In the genomic region with DNA sequence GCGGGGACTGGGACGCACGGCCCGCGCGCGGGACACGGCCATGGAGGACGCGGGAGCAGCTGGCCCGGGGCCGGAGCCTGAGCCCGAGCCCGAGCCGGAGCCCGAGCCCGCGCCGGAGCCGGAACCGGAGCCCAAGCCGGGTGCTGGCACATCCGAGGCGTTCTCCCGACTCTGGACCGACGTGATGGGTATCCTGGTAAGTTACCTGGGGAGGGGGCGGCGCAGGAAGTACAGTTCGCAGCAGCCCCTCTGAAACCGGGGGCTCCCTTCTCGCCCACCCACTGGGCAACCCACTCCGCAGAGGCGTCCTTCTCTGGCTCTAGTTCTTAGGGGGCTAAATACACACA, we compare ENCODE assay signal across 8 cellular contexts.
DNase-seq lines count a peak whose midpoint lies in the region; ATAC-seq and TF ChIP-seq lines count a peak whose summit lies in the region.

No MANE protein-coding gene starts in this region.

- H3K36me3 ChIP-seq in RWPE2 (ENCODE audit: low read depth), result no peaks in the 10 kb centered on the region
- H3K36me3 ChIP-seq in rectal smooth muscle tissue (ENCODE audit: control insufficient read depth, insufficient read depth, low read length), result no peaks in the 10 kb centered on the region

- H3K27ac ChIP-seq in RWPE2 (ENCODE audit: poor library complexity, severe bottlenecking) (peak overlapping the region; percentile 62), rectal smooth muscle tissue (ENCODE audit: low read depth, low read length) (peak overlapping the region; percentile 61)

- H3K4me3 ChIP-seq in GM08714 (ENCODE audit: low read length) (peak overlapping the region; percentile 69), RWPE2 (ENCODE audit: severe bottlenecking) (peak overlapping the region; percentile 74), foreskin fibroblast (ENCODE audit: low read depth in 1 of 2, low read length in 2 of 2) (peak overlapping the region; percentile 58 to 85), rectal smooth muscle tissue (ENCODE audit: low read length) (peak overlapping the region; percentile 59)

- TF ChIP-seq CTCF in RWPE2 (IDR thresholded peaks at IDR 0.05; ENCODE audit: poor library complexity, severe bottlenecking), result no peak
- TF ChIP-seq CTCF in foreskin fibroblast (IDR thresholded peaks at IDR 0.05; ENCODE audit: low read depth, low read length), result no peak

- H3K4me1 ChIP-seq in RWPE2 (ENCODE audit: insufficient read depth, poor library complexity, severe bottlenecking), result peaks cover 18% of the 10 kb centered on the region
- H3K4me1 ChIP-seq in rectal smooth muscle tissue (ENCODE audit: control insufficient read depth, insufficient read depth, low read length), result peaks cover 3% of the 10 kb centered on the region

- DNase-seq in RWPE2 (ENCODE audit: low spot score), result no peak
- DNase-seq in foreskin fibroblast, result no peak
- DNase-seq in T1000 (lab: John Stamatoyannopoulos, UW), result no peak
- DNase-seq in hippocampal formation (lab: John Stamatoyannopoulos, UW), result no peak
- no peak for DNase-seq in CD1c-positive myeloid dendritic cell (ENCODE audit: extremely low spot score)

- H3K27me3 ChIP-seq in RWPE2 (ENCODE audit: insufficient read depth, poor library complexity, severe bottlenecking) (no peaks in the 10 kb centered on the region), rectal smooth muscle tissue (ENCODE audit: control insufficient read depth, insufficient read depth, low read length) (no peaks in the 10 kb centered on the region)

- H3K9ac ChIP-seq in rectal smooth muscle tissue (ENCODE audit: low read length), result peak overlapping the region; percentile 56

- ATAC-seq in RWPE2 (ENCODE audit: low read depth) (peak; percentile 10; the same call in 1 of the 3 replicates), GM18867 (IDR thresholded peaks at IDR 0.05; ENCODE audit: unreplicated experiment) (no peak)

- H3K9me3 ChIP-seq in RWPE2 (ENCODE audit: severe bottlenecking), result no peaks in the 10 kb centered on the region
